ENCODE assay signal across 11 cellular contexts in genomic region chr2:123502926-123503325, GRCh38.
"Had no signal": no experiment of that assay in that cellular context is flagged by ENCODE, and none has a peak within 500 bp of the region (broad histone marks: within the 10 kb centered on the region; RNA-seq: fewer than 3 reads in every experiment).

No MANE protein-coding gene starts in this region.

- DNase-seq: activated CD4-positive, alpha-beta T cell treated with anti-CD3 and anti-CD28 coated beads, Interleukin-2, amount 10 ng/mL, durations not matched to agents 7 days and 5 days; activated CD4-positive, CD25-positive, alpha-beta regulatory T cell; activated CD8-positive, alpha-beta memory T cell treated with anti-CD3 and anti-CD28 coated beads for 24 hours; activated naive CD4-positive, alpha-beta T cell treated with anti-CD3 and anti-CD28 coated beads, Interleukin-2, amount 10 ng/mL, durations not matched to agents 7 days and 5 days; amniotic stem cell; esophagus squamous epithelium; head of caudate nucleus; mucosa of descending colon; naive thymus-derived CD8-positive, alpha-beta T cell; T-helper 2 cell; uterus had no signal
